In genomic region chr9:134785325-134786108, GRCh38 we compare ENCODE assay signal across 16 cellular contexts.
A peak's percentile ranks its signal among the peaks of the same experiment; 100 is the strongest.
DNase-seq lines count a peak whose midpoint lies in the region; ATAC-seq lines count a peak whose summit lies in the region.
"Had no signal": no experiment of that assay in that cellular context is flagged by ENCODE, and none has a peak within 500 bp of the region (broad histone marks: within the 10 kb centered on the region; RNA-seq: fewer than 3 reads in every experiment).

No MANE protein-coding gene starts in this region.

- no peak overlapping the region for H3K4me3 ChIP-seq in neuronal stem cell (ENCODE audit: low read length in 2 of 2)
- no peak overlapping the region for H3K4me3 ChIP-seq in H7 (ENCODE audit: insufficient read depth, low read depth, low read length)

- no peaks in the 10 kb centered on the region for H3K36me3 ChIP-seq in neuronal stem cell (replicated peaks in 1 of 2; ENCODE audit: control insufficient read depth in 2 of 2, insufficient read depth in 2 of 2, low read length in 2 of 2)
- no peaks in the 10 kb centered on the region for H3K36me3 ChIP-seq in H7 (replicated peaks; ENCODE audit: control insufficient read depth, insufficient read depth, low read length)

- peaks cover 0 to 29% (median 0%) of the 10 kb centered on the region in 3 experiments for H3K27me3 ChIP-seq in neuronal stem cell (ENCODE audit: control insufficient read depth in 3 of 3, insufficient read depth in 3 of 3, low read depth in 1 of 3, low read length in 3 of 3)
- H3K27me3 ChIP-seq in H7 (ENCODE audit: control insufficient read depth, insufficient read depth, low read length), result no peaks in the 10 kb centered on the region
- H3K27me3 ChIP-seq: brain microvascular endothelial cell had no signal

- no peak for ATAC-seq in HG03432 (IDR thresholded peaks at IDR 0.05; ENCODE audit: unreplicated experiment)
- ATAC-seq in GM18858 (IDR thresholded peaks at IDR 0.05; ENCODE audit: unreplicated experiment), result no peak
- ATAC-seq: natural killer cell treated with Interleukin-12 subunit alpha and Interleukin-12 subunit beta and Interleukin-15 and Interleukin-18, amount 100 ng/mL, for 72 hours had no signal

- no peak overlapping the region for H4K91ac ChIP-seq in neuronal stem cell (ENCODE audit: low read depth, low read length, poor library complexity)

- no peak overlapping the region for H3K9ac ChIP-seq in neuronal stem cell (ENCODE audit: low read depth, low read length, poor library complexity)

- H2BK15ac ChIP-seq in neuronal stem cell (ENCODE audit: low read length), result no peak overlapping the region

- DNase-seq in AG08395 (ENCODE audit: low spot score) (peak; percentile 32), RPMI7951 (ENCODE audit: low read depth) (peak; percentile 52), fibroblast of the conjunctiva (ENCODE audit: low read depth) (peak; percentile 10), neuronal stem cell (ENCODE audit: low spot score) (no peak), HuH-7 (ENCODE audit: low spot score) (no peak), H7 (no peak)
- DNase-seq: activated CD4-positive, alpha-beta T cell treated with anti-CD3 and anti-CD28 coated beads for 1 hour; activated CD8-positive, alpha-beta memory T cell treated with anti-CD3 and anti-CD28 coated beads for 24 hours; brain microvascular endothelial cell; KBM-7; NCI-H187 treated with DMSO at 0.1 percent for 48 hours; NCI-H226 had no signal

- no peaks in the 10 kb centered on the region for H3K9me3 ChIP-seq in neuronal stem cell (replicated peaks in 1 of 2; ENCODE audit: control insufficient read depth in 2 of 2, insufficient read depth in 1 of 2, low read depth in 1 of 2, low read length in 2 of 2)

- no peak overlapping the region for H3K4me2 ChIP-seq in neuronal stem cell (ENCODE audit: insufficient read depth, low read length, poor library complexity, severe bottlenecking)

- H3K27ac ChIP-seq in neuronal stem cell (replicated peaks; ENCODE audit: low read length), result no peak overlapping the region
- H3K27ac ChIP-seq: brain microvascular endothelial cell, C4-2B had no signal

- H4K8ac ChIP-seq in neuronal stem cell (ENCODE audit: low read depth, low read length), result no peak overlapping the region

- WGBS in neuronal stem cell (ENCODE audit: extremely low coverage in 2 of 2, insufficient read length in 2 of 2, insufficient replicate concordance in 1 of 2), 2 donors, result no CpG with 5 or more reads among the region's 23 CpGs

- H3K14ac ChIP-seq in neuronal stem cell (ENCODE audit: low read length), result no peak overlapping the region

- H2BK12ac ChIP-seq in neuronal stem cell (ENCODE audit: low read length), result peak overlapping the region; percentile 14

- peaks cover 0 to 15% of the 10 kb centered on the region in 2 donors for H3K4me1 ChIP-seq in neuronal stem cell (ENCODE audit: control insufficient read depth in 2 of 2, insufficient read depth in 1 of 2, low read depth in 1 of 2, low read length in 2 of 2)

- no peak overlapping the region for H2BK5ac ChIP-seq in neuronal stem cell (ENCODE audit: low read length)

- no peak overlapping the region for H2AFZ ChIP-seq in neuronal stem cell (ENCODE audit: low read length)

- H3K18ac ChIP-seq in neuronal stem cell (ENCODE audit: low read length), result peak overlapping the region; percentile 8

- no peak overlapping the region for H3K4ac ChIP-seq in neuronal stem cell (ENCODE audit: low read length)

- no peak overlapping the region for H3K23ac ChIP-seq in neuronal stem cell (ENCODE audit: low read depth, low read length, poor library complexity)

- peak overlapping the region; percentile 53 for H2AK5ac ChIP-seq in neuronal stem cell (ENCODE audit: low read depth, low read length)

- no peak overlapping the region for H2BK120ac ChIP-seq in neuronal stem cell (ENCODE audit: low read depth, low read length)

- peaks cover 2% of the 10 kb centered on the region for H3K79me1 ChIP-seq in neuronal stem cell (ENCODE audit: low read depth, low read length)

Comparison
In these comparisons a context has a peak if more than half of its experiments do, and no peak if none do; other contexts are left out.
1. DNase-seq: peak in AG08395 (single experiment), RPMI7951 (single experiment) and fibroblast of the conjunctiva (single experiment); none in neuronal stem cell (single experiment), HuH-7 (single experiment) and H7 (single experiment).